ENCODE assay signal across 10 cellular contexts in the genomic region with DNA sequence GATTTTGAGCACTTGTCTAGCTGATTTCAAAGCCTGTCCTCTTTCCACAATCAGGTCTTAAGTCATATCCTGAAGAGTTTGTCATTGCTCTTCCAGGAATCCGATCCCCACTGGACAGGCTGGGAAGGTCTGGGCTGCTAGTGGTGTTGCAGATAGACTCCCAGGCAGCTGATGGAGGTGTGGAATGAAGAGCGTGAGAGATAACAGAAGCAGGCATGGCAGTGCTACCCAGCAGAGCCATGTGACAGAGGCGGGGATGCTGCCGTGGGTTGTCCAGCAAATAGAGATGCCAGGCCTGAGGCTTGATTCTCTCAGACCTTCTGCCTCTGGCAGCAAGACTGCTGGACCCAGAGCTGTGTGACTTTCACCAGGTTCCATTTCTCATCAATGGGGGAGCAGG.
DNase-seq lines count a peak whose midpoint lies in the region; ATAC-seq, FAIRE-seq and TF ChIP-seq lines count a peak whose summit lies in the region.
"Had no signal": no experiment of that assay in that cellular context is flagged by ENCODE, and none has a peak within 500 bp of the region (broad histone marks: within the 10 kb centered on the region; RNA-seq: fewer than 3 reads in every experiment).

No MANE protein-coding gene starts in this region.

- peak overlapping the region; percentile 82 to 91 for H3K27ac ChIP-seq in breast epithelium
- peak overlapping the region; percentile 65 to 71 for H3K27ac ChIP-seq in kidney (ENCODE audit: low read depth in 2 of 2, low read length in 2 of 2)
- peak overlapping the region in 15 of 21 experiments; percentile 9 to 82 (median 61) for H3K27ac ChIP-seq in skin epidermis

- peaks cover 0 to 7% of the 10 kb centered on the region in 2 donors for H3K4me1 ChIP-seq in breast epithelium
- H3K4me1 ChIP-seq in kidney (ENCODE audit: control insufficient read depth in 1 of 2, insufficient read depth in 1 of 2, low read depth in 1 of 2, low read length in 2 of 2) = peaks cover 9 to 10% of the 10 kb centered on the region in 2 donors

- no peaks in the 10 kb centered on the region for H3K4me1 Mint-ChIP-seq in activated CD8-positive, alpha-beta memory T cell treated with anti-CD3 and anti-CD28 coated beads, Interleukin-2, amount 10 ng/mL, durations not matched to agents 7 days and 5 days
- H3K4me1 Mint-ChIP-seq: central memory CD8-positive, alpha-beta T cell had no signal

- H3K36me3 Mint-ChIP-seq in activated CD8-positive, alpha-beta memory T cell treated with anti-CD3 and anti-CD28 coated beads, Interleukin-2, amount 10 ng/mL, durations not matched to agents 7 days and 5 days = no peaks in the 10 kb centered on the region

- H3K36me3 ChIP-seq in breast epithelium (no peaks in the 10 kb centered on the region), kidney (ENCODE audit: control insufficient read depth in 1 of 2, insufficient read depth in 2 of 2, low read length in 2 of 2) (no peaks in the 10 kb centered on the region)

- TF ChIP-seq POLR2A in breast epithelium (IDR thresholded peaks at IDR 0.05) = no peak

- H3K4me3 ChIP-seq in breast epithelium (no peak overlapping the region), kidney (ENCODE audit: low read length in 2 of 2) (no peak overlapping the region), skin epidermis (no peak overlapping the region)
- H3K4me3 ChIP-seq: testis had no signal

- DNase-seq in ELR (ENCODE audit: low read depth) (peak; percentile 43), breast epithelium (ENCODE audit: low spot score in 2 of 2) (no peak), kidney (no peak), SW 1271 (lab: John Stamatoyannopoulos, UW) (no peak), NCI-H2107 treated with DMSO at 0.1 percent for 48 hours (lab: John Stamatoyannopoulos, UW; ENCODE audit: unreplicated experiment) (no peak)
- DNase-seq in activated CD8-positive, alpha-beta memory T cell treated with anti-CD3 and anti-CD28 coated beads, Interleukin-2, amount 10 ng/mL, durations not matched to agents 7 days and 5 days = no peak

- intact Hi-C loops in breast epithelium (cut with DNase I; ENCODE audit: low total_unique reads) (no loop called here), kidney (cut with DNase I) (no loop called here)

- no peak overlapping the region for H3K27ac Mint-ChIP-seq in activated CD8-positive, alpha-beta memory T cell treated with anti-CD3 and anti-CD28 coated beads, Interleukin-2, amount 10 ng/mL, durations not matched to agents 7 days and 5 days

- TF ChIP-seq CTCF in breast epithelium (IDR thresholded peaks at IDR 0.05) = no peak
- no peak for TF ChIP-seq CTCF in kidney (IDR thresholded peaks at IDR 0.05; ENCODE audit: borderline replicate concordance, extremely low read depth, insufficient read depth)

- no peak overlapping the region for H3K4me3 Mint-ChIP-seq in activated CD8-positive, alpha-beta memory T cell treated with anti-CD3 and anti-CD28 coated beads, Interleukin-2, amount 10 ng/mL, durations not matched to agents 7 days and 5 days
- H3K4me3 Mint-ChIP-seq: central memory CD8-positive, alpha-beta T cell had no signal

- no peaks in the 10 kb centered on the region for H3K9me3 Mint-ChIP-seq in activated CD8-positive, alpha-beta memory T cell treated with anti-CD3 and anti-CD28 coated beads, Interleukin-2, amount 10 ng/mL, durations not matched to agents 7 days and 5 days (ENCODE audit: low read depth)
- H3K9me3 Mint-ChIP-seq: central memory CD8-positive, alpha-beta T cell had no signal

- peak overlapping the region in 1 of 2 donors; percentile 28 for H3K9ac ChIP-seq in kidney (ENCODE audit: low read length in 2 of 2)

- no peak for FAIRE-seq in kidney (lab: Jason Lieb, UNC)

- H3K27me3 Mint-ChIP-seq in activated CD8-positive, alpha-beta memory T cell treated with anti-CD3 and anti-CD28 coated beads, Interleukin-2, amount 10 ng/mL, durations not matched to agents 7 days and 5 days = peaks cover 18% of the 10 kb centered on the region

- H3K27me3 ChIP-seq in breast epithelium = peaks cover 0 to 3% of the 10 kb centered on the region in 2 donors
- H3K27me3 ChIP-seq: testis had no signal

- ATAC-seq in activated CD8-positive, alpha-beta memory T cell treated with anti-CD3 and anti-CD28 coated beads, Interleukin-2, amount 10 ng/mL, durations not matched to agents 7 days and 5 days = no peak
- ATAC-seq in GM18909 (IDR thresholded peaks at IDR 0.05; ENCODE audit: poor library complexity, unreplicated experiment) = no peak

- H3K9me3 ChIP-seq in breast epithelium (no peaks in the 10 kb centered on the region), kidney (ENCODE audit: control insufficient read depth in 1 of 2, low read length in 2 of 2) (no peaks in the 10 kb centered on the region)
- H3K9me3 ChIP-seq: testis had no signal

- CTCF ChIA-PET in activated CD8-positive, alpha-beta memory T cell treated with anti-CD3 and anti-CD28 coated beads, Interleukin-2, amount 10 ng/mL, durations not matched to agents 7 days and 5 days (lab: Charles Lee) = no interaction called here
